1 cellular context compared by ENCODE assay signal in the genomic region with DNA sequence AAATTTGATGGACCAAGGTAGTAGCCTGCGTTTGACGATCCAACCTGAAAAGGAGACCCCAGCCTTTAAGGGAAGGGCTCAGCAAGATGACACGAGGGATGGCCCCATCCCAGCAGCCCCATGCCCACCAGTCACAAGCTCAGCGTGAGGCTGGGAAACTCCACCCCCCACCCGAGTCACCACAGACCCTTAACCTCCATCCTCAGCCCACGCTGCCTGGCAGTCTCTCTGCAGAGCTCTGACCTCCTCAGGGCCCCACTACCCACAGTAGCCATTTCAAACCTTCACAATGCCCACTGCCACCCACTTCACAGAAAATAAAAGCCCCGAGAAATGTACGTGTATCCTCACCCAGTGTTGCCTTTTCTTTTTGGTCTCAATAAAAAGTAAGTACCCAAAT.
TF ChIP-seq lines count a peak whose summit lies in the region.

No MANE protein-coding gene starts in this region.

TF ChIP-seq in A549, 52 proteins besides CTCF, POLR2A, EP300 and RAD21 (continued from another document):
- no peak for TF ChIP-seq JUN (IDR thresholded peaks at IDR 0.05)
